12 cellular contexts compared by ENCODE assay signal in the genomic region with DNA sequence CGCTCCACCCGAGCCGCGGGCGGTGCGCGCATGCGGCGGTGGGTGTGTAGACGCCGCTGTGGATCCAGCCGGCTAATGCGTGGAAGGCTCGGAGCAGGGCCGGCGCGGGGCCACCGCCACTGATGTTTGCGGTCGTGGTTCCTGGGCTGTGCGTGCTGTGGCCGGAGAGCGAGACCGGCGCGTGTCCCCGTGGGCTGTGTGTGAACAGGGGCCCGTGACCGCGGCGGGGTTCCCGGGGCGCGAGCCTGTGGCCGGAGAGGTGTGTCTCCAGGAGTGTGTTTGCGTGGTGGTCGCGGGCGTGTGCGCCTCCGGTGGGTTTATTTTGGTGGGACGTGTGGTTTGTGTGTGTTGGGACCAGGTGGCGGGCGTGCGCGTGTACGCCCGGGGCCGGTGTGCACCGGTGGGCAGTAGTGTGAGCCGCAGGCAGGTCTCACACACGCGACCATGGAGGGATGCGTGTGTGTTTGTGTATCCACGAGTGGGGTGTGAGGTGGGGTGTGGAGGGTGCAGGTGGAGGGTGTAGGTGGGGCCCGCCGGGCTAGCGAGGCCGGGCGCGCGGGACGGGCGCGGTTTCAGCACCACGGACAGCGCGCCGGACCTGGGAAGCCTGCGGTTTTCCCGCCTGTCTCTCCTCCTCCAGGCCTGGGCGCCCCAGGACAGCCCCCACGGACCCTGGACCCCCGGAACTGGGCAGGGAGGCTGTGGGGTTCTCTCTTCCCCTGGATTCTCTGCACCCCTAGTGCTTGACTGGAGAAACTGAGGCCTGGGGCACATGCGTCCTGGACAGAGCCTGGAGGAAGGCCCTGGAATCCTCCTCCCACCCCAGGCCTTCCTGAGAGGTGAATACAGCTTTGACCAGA. TPM values are rescaled to one million over a fixed set of nuclear protein-coding genes. Genes with fewer than 3 reads are reported as not detected.
DNase-seq lines count a peak whose midpoint lies in the region; ATAC-seq, FAIRE-seq and TF ChIP-seq lines count a peak whose summit lies in the region.
"Had no signal": no experiment of that assay in that cellular context is flagged by ENCODE, and none has a peak within 500 bp of the region (broad histone marks: within the 10 kb centered on the region; RNA-seq: fewer than 3 reads in every experiment).

No MANE protein-coding gene starts in this region.

- H3K9me3 Mint-ChIP-seq in MCF 10A (ENCODE audit: unreplicated experiment), result no peaks in the 10 kb centered on the region
- H3K9me3 Mint-ChIP-seq in type B pancreatic cell, result no peaks in the 10 kb centered on the region
- H3K9me3 Mint-ChIP-seq: T-helper 1 cell treated with Interleukin-12 subunit alpha and Interleukin-12 subunit beta and Interleukin-4 antibody, amounts not matched to agents 30 μg/mL and 1 μg/mL, for 36 hours had no signal

- no peaks in the 10 kb centered on the region for H3K79me2 ChIP-seq in GM12878 (ENCODE audit: control insufficient read depth, insufficient read depth, low read length)

- H3K27me3 ChIP-seq in breast epithelium, result peaks cover 17 to 64% of the 10 kb centered on the region in 2 donors
- H3K27me3 ChIP-seq in GM12878 (replicated peaks in 1 of 2; ENCODE audit: control insufficient read depth in 2 of 2, insufficient read depth in 2 of 2, low read length in 1 of 2), result peaks cover 4 to 9% of the 10 kb centered on the region in 2 experiments
- H3K27me3 ChIP-seq in liver (ENCODE audit: control insufficient read depth in 4 of 4, insufficient read depth in 4 of 4, low read length in 3 of 4), result peaks cover 0 to 15% (median 2%) of the 10 kb centered on the region in 4 donors

- TF ChIP-seq CTCF in MCF 10A (IDR thresholded peaks at IDR 0.05; ENCODE audit: unreplicated experiment) (no peak), breast epithelium (IDR thresholded peaks at IDR 0.05) (no peak), GM12878 (IDR thresholded peaks at IDR 0.05 in 2 of 3, conservative IDR thresholded peaks at IDR 0.05 in 1 of 3; ENCODE audit: control insufficient read depth in 2 of 3, extremely low read depth in 1 of 3, insufficient read depth in 1 of 3, low read depth in 3 of 3, low read length in 3 of 3) (no peak), liver (IDR thresholded peaks at IDR 0.05; ENCODE audit: low read depth, low read length, missing input control) (no peak), type B pancreatic cell (conservative IDR thresholded peaks at IDR 0.05) (no peak), omental fat pad (IDR thresholded peaks at IDR 0.05) (no peak)

- TF ChIP-seq EP300 in GM12878 (IDR thresholded peaks at IDR 0.05; ENCODE audit: borderline replicate concordance in 1 of 2, control insufficient read depth in 1 of 2, low read depth in 2 of 2, low read length in 2 of 2), result no peak

- no peak for TF ChIP-seq RAD21 in GM12878 (IDR thresholded peaks at IDR 0.05; ENCODE audit: insufficient read depth, low read depth, low read length)
- no peak for TF ChIP-seq RAD21 in liver (IDR thresholded peaks at IDR 0.05)

- peak overlapping the region in 1 of 3 donors; percentile 52 for H3K4me3 ChIP-seq in breast epithelium
- H3K4me3 ChIP-seq in GM12878, result no peak overlapping the region
- peak overlapping the region in 1 of 3 donors; percentile 6 for H3K4me3 ChIP-seq in liver (ENCODE audit: low read depth in 1 of 3, low read length in 3 of 3)

- peak; percentile 50 for DNase-seq in MCF 10A (ENCODE audit: unreplicated experiment)
- no peak for DNase-seq in breast epithelium (ENCODE audit: low spot score in 2 of 2)
- DNase-seq in GM12878 (ENCODE audit: low read depth, low spot score), result no peak
- DNase-seq in type B pancreatic cell (ENCODE audit: extremely low spot score, unreplicated experiment), result no peak
- DNase-seq in omental fat pad (ENCODE audit: low spot score), result no peak
- no peak for DNase-seq in stimulated activated CD4-positive, alpha-beta T cell treated with anti-CD3 and anti-CD28 coated beads, Interleukin-4, amount 100 ng/mL, for 4 hours
- DNase-seq: activated naive CD4-positive, alpha-beta T cell treated with anti-CD3 and anti-CD28 coated beads, Interleukin-2, amount 50 U/mL, for 16 hours; NCI-H446 had no signal

- peaks cover 6 to 7% of the 10 kb centered on the region in 2 donors for H3K4me1 ChIP-seq in breast epithelium
- no peaks in the 10 kb centered on the region for H3K4me1 ChIP-seq in GM12878 (ENCODE audit: control insufficient read depth, insufficient read depth, low read length)
- H3K4me1 ChIP-seq in liver (ENCODE audit: control insufficient read depth in 4 of 4, insufficient read depth in 4 of 4, low read length in 3 of 4), result peaks cover 0 to 7% (median 2%) of the 10 kb centered on the region in 4 donors

- no peak overlapping the region for H3K4me2 ChIP-seq in GM12878 (ENCODE audit: control insufficient read depth, insufficient read depth)

- no peaks in the 10 kb centered on the region for H3K36me3 Mint-ChIP-seq in MCF 10A (ENCODE audit: insufficient read depth, unreplicated experiment)
- H3K36me3 Mint-ChIP-seq in type B pancreatic cell, result no peaks in the 10 kb centered on the region

- H3K27ac Mint-ChIP-seq in MCF 10A (ENCODE audit: low read depth, unreplicated experiment) (no peak overlapping the region), type B pancreatic cell (no peak overlapping the region)
- H3K27ac Mint-ChIP-seq: T-helper 1 cell treated with Interleukin-12 subunit alpha and Interleukin-12 subunit beta and Interleukin-4 antibody, amounts not matched to agents 30 μg/mL and 1 μg/mL, for 36 hours had no signal

- no peaks in the 10 kb centered on the region for H4K20me1 ChIP-seq in GM12878 (ENCODE audit: control insufficient read depth, insufficient read depth)

- H3K27me3 Mint-ChIP-seq in MCF 10A (ENCODE audit: insufficient read depth, unreplicated experiment) (no peaks in the 10 kb centered on the region), type B pancreatic cell (peaks cover 58% of the 10 kb centered on the region)

- intact Hi-C loops in MCF 10A (cut with micrococcal nuclease), result no loop called here
- intact Hi-C loops in breast epithelium (cut with DNase I; ENCODE audit: low total_unique reads), result no loop called here
- intact Hi-C loops in GM12878 (cut with micrococcal nuclease; ENCODE audit: unreplicated experiment), result no loop called here

- CTCF ChIA-PET in MCF 10A (lab: Yijun Ruan, JAX), result no interaction called here
- CTCF ChIA-PET in GM12878 (lab: Yijun Ruan, JAX), result no interaction called here

- BruUV-seq in MCF 10A (replicated peaks; lab: Mats Ljungman, UMichigan) (no TSS peak), GM12878 (replicated peaks; lab: Mats Ljungman, UMichigan) (no TSS peak)

- no peaks in the 10 kb centered on the region for H3K4me1 Mint-ChIP-seq in MCF 10A (ENCODE audit: insufficient read depth, unreplicated experiment)
- H3K4me1 Mint-ChIP-seq in type B pancreatic cell (ENCODE audit: unreplicated experiment), result no peaks in the 10 kb centered on the region

- H3K27ac ChIP-seq in breast epithelium, result no peak overlapping the region
- H3K27ac ChIP-seq in GM12878 (ENCODE audit: control insufficient read depth, insufficient read depth), result no peak overlapping the region
- H3K27ac ChIP-seq in liver (ENCODE audit: low read depth in 1 of 2, low read length in 2 of 2), result no peak overlapping the region

- no peak for FAIRE-seq in GM12878 (lab: Jason Lieb, UNC)

- 58% methylated on average over 65 of the region's 75 CpGs for WGBS in GM12878 (ENCODE audit: insufficient coverage, insufficient replicate concordance, low lambda C conversion rate, missing lambda C conversion rate)
- WGBS in liver, result 38% methylated on average over 75 of the region's 75 CpGs

- H3K36me3 ChIP-seq in breast epithelium (no peaks in the 10 kb centered on the region), GM12878 (ENCODE audit: control insufficient read depth in 2 of 2, insufficient read depth in 2 of 2, low read length in 1 of 2) (no peaks in the 10 kb centered on the region), liver (ENCODE audit: control insufficient read depth in 4 of 4, insufficient read depth in 3 of 4, low read depth in 1 of 4, low read length in 3 of 4) (no peaks in the 10 kb centered on the region)

- SMC1A ChIA-PET in GM12878 (lab: Charles Lee; ENCODE audit: uncharacterized antibody, unreplicated experiment), result no interaction called here

- RAD21 ChIA-PET in GM12878 (lab: Charles Lee; ENCODE audit: unreplicated experiment), result no interaction called here

- no peak overlapping the region for H2AFZ ChIP-seq in GM12878 (ENCODE audit: control insufficient read depth, low read depth, low read length)

- H3K4me3 Mint-ChIP-seq in MCF 10A (ENCODE audit: unreplicated experiment) (peak overlapping the region; percentile 54), type B pancreatic cell (peak overlapping the region; percentile 63)

- POLR2A ChIA-PET in MCF 10A (lab: Yijun Ruan, JAX) (no interaction called here), GM12878 (lab: Charles Lee) (no interaction called here)

- ATAC-seq in GM12878, result no peak
- ATAC-seq in omental fat pad (ENCODE audit: low FRiP score), result no peak
- ATAC-seq in HG03097 (IDR thresholded peaks at IDR 0.05; ENCODE audit: low FRiP score, unreplicated experiment), result no peak

- in situ Hi-C loops in GM12878 (cut with MboI), result no loop called here

- H3K9ac ChIP-seq in GM12878 (ENCODE audit: control insufficient read depth, insufficient read depth, low read length), result no peak overlapping the region
- H3K9ac ChIP-seq in liver (ENCODE audit: low read depth in 1 of 2, low read length in 2 of 2), result no peak overlapping the region

- H3K9me3 ChIP-seq in breast epithelium (no peaks in the 10 kb centered on the region), GM12878 (replicated peaks; ENCODE audit: control insufficient read depth, insufficient read depth, low read length) (no peaks in the 10 kb centered on the region), liver (ENCODE audit: control insufficient read depth in 4 of 4, low read length in 3 of 4) (no peaks in the 10 kb centered on the region)

- TF ChIP-seq POLR2A in breast epithelium (IDR thresholded peaks at IDR 0.05) (no peak), GM12878 (IDR thresholded peaks at IDR 0.05; ENCODE audit: low read depth, low read length) (no peak)

RNA-seq across cellular contexts. Expression of a gene that starts 1.6 kb away (rescaled TPM):
- total RNA-seq in MCF 10A (2022), result 0.68 and 1.2 TPM in 2 replicates
- under 1 TPM in 2 of 3 donors, not detected in 1; under 0.01 to 0.44 TPM for total RNA-seq in breast epithelium
- total RNA-seq in GM12878 (2013; cell fraction: nucleolus; rRNA removed), result 0.12 TPM in 1 of 2 replicates, not detected in the other
- total RNA-seq in GM12878 (2014; rRNA removed), result 0.11 TPM in 1 of 2 replicates, not detected in the other
- 0.04 TPM in 1 of 2 replicates, not detected in the other for total RNA-seq in GM12878 (2014; rRNA removed; fragmentation: Illumina TruSeq; extraction: Trizol)
- total RNA-seq in GM12878 (2021), result 0.45 and 0.54 TPM in 2 replicates
- polyA plus RNA-seq in GM12878 (2011; ENCODE audit: low read depth), result 0.17 TPM
- polyA plus RNA-seq in GM12878 (2011; rRNA removed), result 0.05 TPM in 1 of 2 replicates, not detected in the other
- polyA plus RNA-seq in GM12878 (2011; cell fraction: cytosol; rRNA removed), result 0.03 and 0.10 TPM in 2 replicates
- polyA plus RNA-seq in GM12878 (2011; cell fraction: nucleus; rRNA removed), result 0.34 and 0.51 TPM in 2 replicates
- polyA plus RNA-seq in GM12878 (2012), result 0.41 and 0.77 TPM in 2 replicates
- polyA plus RNA-seq in GM12878 (2014; fragmentation: Illumina TruSeq; extraction: Trizol), result 0.01 TPM in 1 of 2 replicates, not detected in the other
- not detected for polyA plus RNA-seq in GM12878 (2014; fragmentation: Nextera tagmentation; extraction: Ambion mirVana)
- 0.09 and 0.13 TPM in 2 replicates for polyA plus RNA-seq in GM12878 (2014; rRNA removed)
- not detected for polyA plus RNA-seq in GM12878 (2016; fragmentation: Nextera tagmentation; extraction: Ambion mirVana)
- not detected in 2 replicates for polyA minus RNA-seq in GM12878 (2011; rRNA and poly(A)+ RNA removed)
- not detected in 2 replicates for polyA minus RNA-seq in GM12878 (2011; cell fraction: cytosol; rRNA and poly(A)+ RNA removed)
- 0.12 TPM in 1 of 2 replicates, not detected in the other for polyA minus RNA-seq in GM12878 (2011; cell fraction: nucleus; rRNA and poly(A)+ RNA removed)
- under 1 TPM; 0.05 to 0.17 TPM for total RNA-seq in liver
- under 1 TPM in 1 of 2 donors, not detected in 1; 0.13 TPM for polyA plus RNA-seq in liver
- 1.4 and 1.9 TPM in 2 replicates for total RNA-seq in type B pancreatic cell (ENCODE audit: low replicate concordance)
- total RNA-seq in omental fat pad, result under 1 TPM in 2 of 4 donors, not detected in 2; 0.13 to 0.56 TPM

RNA-seq across cellular contexts. Expression of a gene that starts 18.9 kb away (rescaled TPM):
- 550 and 557 TPM in 2 replicates for total RNA-seq in MCF 10A (2022)
- 100 to 1,000 TPM; 270 to 515 (median 282) TPM for total RNA-seq in breast epithelium
- 235 and 258 TPM in 2 replicates for total RNA-seq in GM12878 (2013; cell fraction: nucleolus; rRNA removed)
- total RNA-seq in GM12878 (2014; rRNA removed), result 209 and 247 TPM in 2 replicates
- 53.5 and 64.8 TPM in 2 replicates for total RNA-seq in GM12878 (2014; rRNA removed; fragmentation: Illumina TruSeq; extraction: Trizol)
- total RNA-seq in GM12878 (2021), result 244 and 253 TPM in 2 replicates
- 54.3 TPM for polyA plus RNA-seq in GM12878 (2011; ENCODE audit: low read depth)
- 66.3 and 248 TPM in 2 replicates for polyA plus RNA-seq in GM12878 (2011; rRNA removed)
- polyA plus RNA-seq in GM12878 (2011; cell fraction: cytosol; rRNA removed), result 257 and 342 TPM in 2 replicates
- polyA plus RNA-seq in GM12878 (2011; cell fraction: nucleus; rRNA removed), result 260 and 337 TPM in 2 replicates
- 173 and 195 TPM in 2 replicates for polyA plus RNA-seq in GM12878 (2012)
- polyA plus RNA-seq in GM12878 (2014; fragmentation: Illumina TruSeq; extraction: Trizol), result 22.1 and 60.8 TPM in 2 replicates
- 1 to 10 TPM; 2.8 to 9.5 TPM for polyA plus RNA-seq in GM12878 (2014; fragmentation: Nextera tagmentation; extraction: Ambion mirVana)
- 151 and 202 TPM in 2 replicates for polyA plus RNA-seq in GM12878 (2014; rRNA removed)
- polyA plus RNA-seq in GM12878 (2016; fragmentation: Nextera tagmentation; extraction: Ambion mirVana), result 100 to 1,000 TPM; 288 to 297 TPM
- polyA minus RNA-seq in GM12878 (2011; rRNA and poly(A)+ RNA removed), result 137 and 184 TPM in 2 replicates
- polyA minus RNA-seq in GM12878 (2011; cell fraction: cytosol; rRNA and poly(A)+ RNA removed), result 137 and 151 TPM in 2 replicates
- polyA minus RNA-seq in GM12878 (2011; cell fraction: nucleus; rRNA and poly(A)+ RNA removed), result 45.3 and 89.1 TPM in 2 replicates
- total RNA-seq in liver, result 100 to 1,000 TPM in 1 of 2 donors, 10 to 100 TPM in 1; 80.4 to 367 TPM
- 100 to 1,000 TPM; 146 to 152 TPM for polyA plus RNA-seq in liver
- 497 and 522 TPM in 2 replicates for total RNA-seq in type B pancreatic cell (ENCODE audit: low replicate concordance)
- total RNA-seq in omental fat pad, result 100 to 1,000 TPM; 331 to 521 (median 417) TPM

RNA-seq across cellular contexts. Expression of a gene that starts 42.0 kb away (rescaled TPM):
- total RNA-seq in MCF 10A (2022) (36.9 and 40.9 TPM in 2 replicates), breast epithelium (10 to 100 TPM; 21.9 to 34.7 (median 28.2) TPM), GM12878 (2014; rRNA removed) (36.5 and 42.8 TPM in 2 replicates), GM12878 (2014; rRNA removed; fragmentation: Illumina TruSeq; extraction: Trizol) (22.0 and 22.8 TPM in 2 replicates), GM12878 (2021) (57.6 and 59.8 TPM in 2 replicates), liver (10 to 100 TPM; 16.0 to 33.0 TPM), type B pancreatic cell (ENCODE audit: low replicate concordance) (52.2 and 59.8 TPM in 2 replicates), omental fat pad (10 to 100 TPM; 17.3 to 33.8 (median 30.1) TPM)
- 47.3 and 62.5 TPM in 2 replicates for total RNA-seq in GM12878 (2013; cell fraction: nucleolus; rRNA removed)
- polyA plus RNA-seq in GM12878 (2011; ENCODE audit: low read depth), result 24.6 TPM
- polyA plus RNA-seq in GM12878 (2011; rRNA removed) (16.6 and 54.0 TPM in 2 replicates), GM12878 (2014; fragmentation: Illumina TruSeq; extraction: Trizol) (7.3 and 30.8 TPM in 2 replicates), GM12878 (2014; fragmentation: Nextera tagmentation; extraction: Ambion mirVana) (10 to 100 TPM in 1 of 2 experiments, 1 to 10 TPM in 1; 9.9 to 27.9 TPM), GM12878 (2014; rRNA removed) (38.4 and 52.6 TPM in 2 replicates), GM12878 (2016; fragmentation: Nextera tagmentation; extraction: Ambion mirVana) (10 to 100 TPM; 28.1 to 44.7 TPM), liver (10 to 100 TPM; 37.2 to 41.4 TPM)
- 27.6 and 50.3 TPM in 2 replicates for polyA plus RNA-seq in GM12878 (2011; cell fraction: cytosol; rRNA removed)
- 300 and 345 TPM in 2 replicates for polyA plus RNA-seq in GM12878 (2011; cell fraction: nucleus; rRNA removed)
- polyA plus RNA-seq in GM12878 (2012), result 36.1 and 38.8 TPM in 2 replicates
- 91.7 and 110 TPM in 2 replicates for polyA minus RNA-seq in GM12878 (2011; rRNA and poly(A)+ RNA removed)
- 33.9 and 39.2 TPM in 2 replicates for polyA minus RNA-seq in GM12878 (2011; cell fraction: cytosol; rRNA and poly(A)+ RNA removed)
- 50.2 and 63.4 TPM in 2 replicates for polyA minus RNA-seq in GM12878 (2011; cell fraction: nucleus; rRNA and poly(A)+ RNA removed)

RNA-seq across cellular contexts. Expression of a gene that starts 47.5 kb away (rescaled TPM):
- total RNA-seq in MCF 10A (2022) (not detected in 2 replicates), breast epithelium (1 to 10 TPM in 1 of 3 donors, under 1 TPM in 1, not detected in 1; 0.33 to 1.1 TPM), GM12878 (2014; rRNA removed) (not detected in 2 replicates), GM12878 (2014; rRNA removed; fragmentation: Illumina TruSeq; extraction: Trizol) (not detected in 2 replicates), GM12878 (2021) (0.23 TPM in 1 of 2 replicates, not detected in the other), liver (1 to 10 TPM; 1.0 to 1.1 TPM), type B pancreatic cell (ENCODE audit: low replicate concordance) (0.34 TPM in 1 of 2 replicates, not detected in the other), omental fat pad (1 to 10 TPM in 2 of 4 donors, not detected in 2; 1.1 to 3.7 TPM)
- not detected in 2 replicates for total RNA-seq in GM12878 (2013; cell fraction: nucleolus; rRNA removed)
- polyA plus RNA-seq in GM12878 (2011; ENCODE audit: low read depth), result not detected
- polyA plus RNA-seq in GM12878 (2011; rRNA removed) (0.24 and 0.48 TPM in 2 replicates), GM12878 (2014; fragmentation: Illumina TruSeq; extraction: Trizol) (not detected in 2 replicates), GM12878 (2014; fragmentation: Nextera tagmentation; extraction: Ambion mirVana) (not detected), GM12878 (2014; rRNA removed) (0.09 TPM in 2 replicates), GM12878 (2016; fragmentation: Nextera tagmentation; extraction: Ambion mirVana) (not detected), liver (1 to 10 TPM in 1 of 2 donors, under 1 TPM in 1; 0.28 to 1.3 TPM)
- polyA plus RNA-seq in GM12878 (2011; cell fraction: cytosol; rRNA removed), result 1.4 and 1.6 TPM in 2 replicates
- 0.51 and 1.8 TPM in 2 replicates for polyA plus RNA-seq in GM12878 (2011; cell fraction: nucleus; rRNA removed)
- polyA plus RNA-seq in GM12878 (2012), result not detected in 2 replicates
- polyA minus RNA-seq in GM12878 (2011; rRNA and poly(A)+ RNA removed), result 0.98 TPM in 1 of 2 replicates, not detected in the other
- polyA minus RNA-seq in GM12878 (2011; cell fraction: cytosol; rRNA and poly(A)+ RNA removed), result not detected in 2 replicates
- polyA minus RNA-seq in GM12878 (2011; cell fraction: nucleus; rRNA and poly(A)+ RNA removed), result not detected in 2 replicates
- polyA plus RNA-seq: BJ had no signal

RNA-seq across cellular contexts. Expression of a gene that starts 48.4 kb away (rescaled TPM):
- total RNA-seq in MCF 10A (2022) (not detected in 2 replicates), breast epithelium (under 1 TPM in 2 of 3 donors, not detected in 1; 0.33 to 0.48 TPM), GM12878 (2014; rRNA removed) (not detected in 2 replicates), GM12878 (2014; rRNA removed; fragmentation: Illumina TruSeq; extraction: Trizol) (not detected in 2 replicates), GM12878 (2021) (not detected in 2 replicates), liver (under 1 TPM in 1 of 2 donors, not detected in 1; 0.08 TPM), type B pancreatic cell (ENCODE audit: low replicate concordance) (not detected in 2 replicates), omental fat pad (under 1 TPM in 1 of 4 donors, not detected in 3; 0.38 TPM)
- total RNA-seq in GM12878 (2013; cell fraction: nucleolus; rRNA removed), result not detected in 2 replicates
- not detected for polyA plus RNA-seq in GM12878 (2011; ENCODE audit: low read depth)
- polyA plus RNA-seq in GM12878 (2011; rRNA removed) (not detected in 2 replicates), GM12878 (2014; fragmentation: Illumina TruSeq; extraction: Trizol) (not detected in 2 replicates), GM12878 (2014; fragmentation: Nextera tagmentation; extraction: Ambion mirVana) (not detected), GM12878 (2014; rRNA removed) (0.05 and 0.13 TPM in 2 replicates), GM12878 (2016; fragmentation: Nextera tagmentation; extraction: Ambion mirVana) (not detected), liver (not detected)
- polyA plus RNA-seq in GM12878 (2011; cell fraction: cytosol; rRNA removed), result 0.03 TPM in 1 of 2 replicates, not detected in the other
- polyA plus RNA-seq in GM12878 (2011; cell fraction: nucleus; rRNA removed), result not detected in 2 replicates
- polyA plus RNA-seq in GM12878 (2012), result 0.24 TPM in 1 of 2 replicates, not detected in the other
- polyA minus RNA-seq in GM12878 (2011; rRNA and poly(A)+ RNA removed), result not detected in 2 replicates
- not detected in 2 replicates for polyA minus RNA-seq in GM12878 (2011; cell fraction: cytosol; rRNA and poly(A)+ RNA removed)
- polyA minus RNA-seq in GM12878 (2011; cell fraction: nucleus; rRNA and poly(A)+ RNA removed), result not detected in 2 replicates
